ENCODE assay signal across 8 cellular contexts in genomic region chr13:27622102-27622820, GRCh38. TPM values are rescaled to one million over a fixed set of nuclear protein-coding genes. Genes with fewer than 3 reads are reported as not detected.
DNase-seq lines count a peak whose midpoint lies in the region; ATAC-seq, FAIRE-seq and TF ChIP-seq lines count a peak whose summit lies in the region.

No MANE protein-coding gene starts in this region.

- H3K36me3 ChIP-seq in HUES64 (ENCODE audit: insufficient read depth, low read length) (peaks cover 35% of the 10 kb centered on the region), keratinocyte (ENCODE audit: control insufficient read depth in 2 of 2, extremely low read depth in 1 of 2, insufficient read depth in 2 of 2, low read length in 2 of 2) (peaks cover 6 to 13% of the 10 kb centered on the region in 2 experiments)

- H3K9me1 ChIP-seq in keratinocyte (ENCODE audit: control insufficient read depth, extremely low read depth, insufficient read depth, low read length), result no peaks in the 10 kb centered on the region

- H3K27me3 ChIP-seq in HUES64 (ENCODE audit: insufficient read depth, low read length) (no peaks in the 10 kb centered on the region), keratinocyte (ENCODE audit: control insufficient read depth, extremely low read depth, insufficient read depth, low read length) (no peaks in the 10 kb centered on the region)

- H4K20me1 ChIP-seq in keratinocyte (ENCODE audit: control insufficient read depth, extremely low read depth, insufficient read depth, low read length), result peaks cover 4% of the 10 kb centered on the region

- no peaks in the 10 kb centered on the region for H3K9me3 ChIP-seq in HUES64 (ENCODE audit: insufficient read depth, low read depth, low read length)
- no peaks in the 10 kb centered on the region for H3K9me3 ChIP-seq in keratinocyte (ENCODE audit: control insufficient read depth, low read depth, low read length)

- H3K9ac ChIP-seq in HUES64 (ENCODE audit: low read depth, low read length) (peak overlapping the region; percentile 95), keratinocyte (ENCODE audit: control insufficient read depth, extremely low read depth, insufficient read depth, low read length) (peak overlapping the region; percentile 98)

- no peak for TF ChIP-seq CTCF in GM12864 (IDR thresholded peaks at IDR 0.05; ENCODE audit: low read depth, low read length, missing control alignments)
- TF ChIP-seq CTCF in keratinocyte (optimal IDR thresholded peaks at IDR 0.05 in 1 of 3, IDR thresholded peaks at IDR 0.05 in 1 of 3, conservative IDR thresholded peaks at IDR 0.05 in 1 of 3; ENCODE audit: extremely low read depth in 1 of 3, insufficient read depth in 2 of 3, low read length in 3 of 3), result peak in 1 of 3 experiments; percentile 12

- dilution Hi-C loops in keratinocyte (cut with MboI; ENCODE audit: extremely low pct_ligation_motif_present, low sequenced_read_pairs), result no loop called here

- peaks cover 81% of the 10 kb centered on the region for H3K79me2 ChIP-seq in keratinocyte (ENCODE audit: control insufficient read depth, insufficient read depth, low read length)

- H3K27ac ChIP-seq in HUES64 (ENCODE audit: low read depth, low read length) (peak overlapping the region; percentile 86), adipose tissue (ENCODE audit: low read depth, low read length) (peak overlapping the region; percentile 80), keratinocyte (ENCODE audit: control insufficient read depth, insufficient read depth, low read length) (peak overlapping the region; percentile 99), substantia nigra (ENCODE audit: low read depth, low read length, poor library complexity, severe bottlenecking) (peak overlapping the region; percentile 86)

- ATAC-seq in esophagus mucosa, result no peak

- no peak for FAIRE-seq in keratinocyte (lab: Jason Lieb, UNC)

- H3K4me1 ChIP-seq in HUES64 (ENCODE audit: insufficient read depth, low read length) (peaks cover 40% of the 10 kb centered on the region), keratinocyte (ENCODE audit: control insufficient read depth, extremely low read depth, insufficient read depth, low read length) (peaks cover 33% of the 10 kb centered on the region)

- peak overlapping the region; percentile 68 for H2AFZ ChIP-seq in keratinocyte (ENCODE audit: control insufficient read depth, low read length)

- 9% methylated on average over 13 of the region's 13 CpGs for WGBS in HUES64
- 7 to 9% (median 8%) methylated on average over 13 of the region's 13 CpGs for WGBS in adipose tissue, 3 donors

- H3K4me3 ChIP-seq in GM12864 (ENCODE audit: low read depth, low read length) (peak overlapping the region; percentile 67), HUES64 (ENCODE audit: low read length) (peak overlapping the region; percentile 97), keratinocyte (ENCODE audit: control insufficient read depth in 2 of 3, extremely low read depth in 1 of 3, insufficient read depth in 2 of 3, low read depth in 1 of 3, low read length in 3 of 3) (peak overlapping the region; percentile 97 to 99 (median 98))

- no peak for DNase-seq in GM12864 (ENCODE audit: low read depth)
- no peak for DNase-seq in keratinocyte (ENCODE audit: low read depth, low spot score)
- DNase-seq in substantia nigra (lab: John Stamatoyannopoulos, UW), result peak in 7 of 49 donors; percentile 30 to 48 (median 42)
- DNase-seq in NCI-H2196 treated with DMSO at 0.1 percent for 48 hours (lab: John Stamatoyannopoulos, UW; ENCODE audit: unreplicated experiment), result no peak
- DNase-seq in NCI-H1105 (lab: John Stamatoyannopoulos, UW), result no peak

- H3K4me2 ChIP-seq in keratinocyte (ENCODE audit: control insufficient read depth, extremely low read depth, insufficient read depth, low read depth, low read length), result peak overlapping the region; percentile 95

RNA-seq across cellular contexts. Expression of gene POLR1D, which starts 0.6 kb away (rescaled TPM):
- 172 TPM for polyA plus RNA-seq in HUES64 (2013, experiment 1 of 2)
- 182 TPM for polyA plus RNA-seq in HUES64 (2013, experiment 2 of 2)
- polyA plus RNA-seq in adipose tissue, result 100 to 1,000 TPM in 1 of 3 donors, 10 to 100 TPM in 2; 92.1 to 280 (median 96.3) TPM
- 152 to 235 TPM (median 204 TPM) in 3 replicates for polyA plus RNA-seq in keratinocyte
- 183 TPM for polyA plus RNA-seq in keratinocyte (2011; ENCODE audit: low read depth)
- 199 and 322 TPM in 2 replicates for polyA plus RNA-seq in keratinocyte (2011; cell fraction: cytosol; rRNA removed)
- polyA plus RNA-seq in keratinocyte (2011; cell fraction: nucleus; rRNA removed), result 96.8 and 102 TPM in 2 replicates
- 193 and 217 TPM in 2 replicates for polyA plus RNA-seq in keratinocyte (2012; ENCODE audit: low replicate concordance)
- polyA minus RNA-seq in keratinocyte, result 29.4 to 86.5 TPM (median 63.1 TPM) in 3 replicates
- polyA minus RNA-seq in keratinocyte (2011; cell fraction: cytosol; rRNA and poly(A)+ RNA removed), result 79.4 TPM
- 18.8 and 27.7 TPM in 2 replicates for polyA minus RNA-seq in keratinocyte (2011; cell fraction: nucleus; rRNA and poly(A)+ RNA removed)
- 121 TPM for total RNA-seq in esophagus mucosa

RNA-seq across cellular contexts. Expression of gene LNX2, which starts 1.9 kb away (rescaled TPM):
- polyA plus RNA-seq in HUES64 (2013, experiment 1 of 2), result 8.1 TPM
- 8.5 TPM for polyA plus RNA-seq in HUES64 (2013, experiment 2 of 2)
- 10 to 100 TPM in 1 of 3 donors, 1 to 10 TPM in 2; 2.4 to 12.2 (median 3.0) TPM for polyA plus RNA-seq in adipose tissue
- polyA plus RNA-seq in keratinocyte, result 12.1 to 17.0 TPM (median 14.4 TPM) in 3 replicates
- polyA plus RNA-seq in keratinocyte (2011; ENCODE audit: low read depth), result 5.5 TPM
- polyA plus RNA-seq in keratinocyte (2011; cell fraction: cytosol; rRNA removed), result 9.5 and 13.5 TPM in 2 replicates
- polyA plus RNA-seq in keratinocyte (2011; cell fraction: nucleus; rRNA removed), result 18.1 and 19.1 TPM in 2 replicates
- 9.1 and 10.4 TPM in 2 replicates for polyA plus RNA-seq in keratinocyte (2012; ENCODE audit: low replicate concordance)
- 16.2 to 22.1 TPM (median 19.6 TPM) in 3 replicates for polyA minus RNA-seq in keratinocyte
- 11.5 TPM for polyA minus RNA-seq in keratinocyte (2011; cell fraction: cytosol; rRNA and poly(A)+ RNA removed)
- 17.7 and 35.8 TPM in 2 replicates for polyA minus RNA-seq in keratinocyte (2011; cell fraction: nucleus; rRNA and poly(A)+ RNA removed)
- 13.5 TPM for total RNA-seq in esophagus mucosa
